ENCODE assay signal across 18 cellular contexts in the genomic region with DNA sequence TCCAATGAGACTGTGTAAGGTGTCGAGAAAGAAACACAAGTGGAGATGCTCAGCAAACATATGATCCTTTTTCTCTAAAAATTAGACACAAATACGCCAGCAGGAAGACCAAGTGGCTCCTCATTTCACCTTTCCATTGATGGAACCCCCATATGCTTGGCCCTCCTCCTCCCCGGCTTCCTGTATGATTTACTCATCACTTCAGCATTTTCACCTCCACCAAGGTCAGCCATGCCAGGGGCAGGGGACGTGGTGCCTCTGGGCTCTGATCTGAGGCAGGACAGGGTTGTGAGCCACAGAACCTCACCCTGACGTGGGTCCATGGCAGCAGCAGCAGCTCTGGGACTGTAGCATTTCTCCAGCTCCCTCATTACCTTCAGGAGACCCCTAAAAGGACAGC.
DNase-seq lines count a peak whose midpoint lies in the region; ATAC-seq, FAIRE-seq and TF ChIP-seq lines count a peak whose summit lies in the region.
"Had no signal": no experiment of that assay in that cellular context is flagged by ENCODE, and none has a peak within 500 bp of the region (broad histone marks: within the 10 kb centered on the region; RNA-seq: fewer than 3 reads in every experiment).

No MANE protein-coding gene starts in this region.

- H3K27me3 Mint-ChIP-seq in MCF 10A (ENCODE audit: insufficient read depth, unreplicated experiment), result peaks cover 21% of the 10 kb centered on the region
- peaks cover 70% of the 10 kb centered on the region for H3K27me3 Mint-ChIP-seq in stimulated activated memory B cell treated with anti-CD40 and anti-IgM and Interleukin-4, amounts not matched to agents 10 μg/mL and 1 μg/mL and 100 μg/mL, for 72 hours

- no peak overlapping the region for H3K27ac Mint-ChIP-seq in MCF 10A (ENCODE audit: low read depth, unreplicated experiment)
- peak overlapping the region; percentile 91 for H3K27ac Mint-ChIP-seq in stimulated activated memory B cell treated with anti-CD40 and anti-IgM and Interleukin-4, amounts not matched to agents 10 μg/mL and 1 μg/mL and 100 μg/mL, for 72 hours
- H3K27ac Mint-ChIP-seq: HFFc6 had no signal

- H3K27me3 ChIP-seq in mammary epithelial cell (ENCODE audit: insufficient read depth, low read length) (no peaks in the 10 kb centered on the region), GM12878 (replicated peaks in 1 of 2; ENCODE audit: control insufficient read depth in 2 of 2, insufficient read depth in 2 of 2, low read length in 1 of 2) (no peaks in the 10 kb centered on the region), heart left ventricle (peaks cover 0 to 19% (median 3%) of the 10 kb centered on the region in 9 donors)
- H3K27me3 ChIP-seq: SJCRH30 had no signal

- DNase-seq in MCF 10A (ENCODE audit: unreplicated experiment) (no peak), mammary epithelial cell (no peak), RCC 7860 (ENCODE audit: low spot score) (peak; percentile 27), GM12878 (ENCODE audit: low read depth, low spot score) (no peak), NCI-H69 (lab: John Stamatoyannopoulos, UW) (no peak), retina (no peak), heart left ventricle (no peak)
- DNase-seq: Caco-2, GF-D8, H7, KG1, NCI-H1417 treated with DMSO at 0.1 percent for 48 hours, NCI-H187 treated with DMSO at 0.1 percent for 48 hours, NCI-H226, NCI-H524, SJCRH30 had no signal

- H3K36me3 Mint-ChIP-seq in MCF 10A (ENCODE audit: insufficient read depth, unreplicated experiment), result no peaks in the 10 kb centered on the region
- peaks cover 6% of the 10 kb centered on the region for H3K36me3 Mint-ChIP-seq in stimulated activated memory B cell treated with anti-CD40 and anti-IgM and Interleukin-4, amounts not matched to agents 10 μg/mL and 1 μg/mL and 100 μg/mL, for 72 hours

- H3K4me1 ChIP-seq in mammary epithelial cell (ENCODE audit: insufficient read depth, low read length) (no peaks in the 10 kb centered on the region), GM12878 (ENCODE audit: control insufficient read depth, insufficient read depth, low read length) (peaks cover 24% of the 10 kb centered on the region), heart left ventricle (no peaks in the 10 kb centered on the region)
- H3K4me1 ChIP-seq: Caco-2, SJCRH30 had no signal

- TF ChIP-seq POLR2A in GM12878 (IDR thresholded peaks at IDR 0.05; ENCODE audit: low read depth, low read length) (no peak), heart left ventricle (IDR thresholded peaks at IDR 0.05) (no peak)

- TSS peak; percentile 93 for BruUV-seq in MCF 10A (replicated peaks; lab: Mats Ljungman, UMichigan)
- no TSS peak for BruUV-seq in mammary epithelial cell (replicated peaks; lab: Mats Ljungman, UMichigan)
- no TSS peak for BruUV-seq in GM12878 (replicated peaks; lab: Mats Ljungman, UMichigan)

- no peak overlapping the region for H3K4me2 ChIP-seq in mammary epithelial cell (ENCODE audit: insufficient read depth, low read depth, low read length)
- 0 out of 2 replicates have a peak overlapping the region, but pooled peaks have one; percentile 8 for H3K4me2 ChIP-seq in GM12878 (ENCODE audit: control insufficient read depth, insufficient read depth)

- 63% methylated on average over 5 of the region's 5 CpGs for WGBS in mammary epithelial cell (ENCODE audit: low coverage, missing lambda C conversion rate)
- 16% methylated on average over 5 of the region's 5 CpGs for WGBS in GM12878 (ENCODE audit: insufficient coverage, insufficient replicate concordance, low lambda C conversion rate, missing lambda C conversion rate)
- WGBS in heart left ventricle, 4 donors, result 51 to 76% (median 65%) methylated on average over 5 of the region's 5 CpGs

- H3K79me2 ChIP-seq in mammary epithelial cell (ENCODE audit: insufficient read depth, low read length) (no peaks in the 10 kb centered on the region), GM12878 (ENCODE audit: control insufficient read depth, insufficient read depth, low read length) (no peaks in the 10 kb centered on the region)

- H3K4me3 Mint-ChIP-seq in MCF 10A (ENCODE audit: unreplicated experiment), result peak overlapping the region; percentile 60
- H3K4me3 Mint-ChIP-seq in stimulated activated memory B cell treated with anti-CD40 and anti-IgM and Interleukin-4, amounts not matched to agents 10 μg/mL and 1 μg/mL and 100 μg/mL, for 72 hours, result peak overlapping the region; percentile 21
- H3K4me3 Mint-ChIP-seq: HFFc6 had no signal

- RAD21 ChIA-PET in GM12878 (lab: Charles Lee; ENCODE audit: unreplicated experiment), result no interaction called here

- H2AFZ ChIP-seq in mammary epithelial cell (ENCODE audit: low read depth, low read length) (no peak overlapping the region), GM12878 (ENCODE audit: control insufficient read depth, low read depth, low read length) (no peak overlapping the region)

- H4K20me1 ChIP-seq in mammary epithelial cell (ENCODE audit: insufficient read depth, low read length), result no peaks in the 10 kb centered on the region
- H4K20me1 ChIP-seq in GM12878 (ENCODE audit: control insufficient read depth, insufficient read depth), result no peaks in the 10 kb centered on the region

- H3K36me3 ChIP-seq in mammary epithelial cell (ENCODE audit: insufficient read depth, low read length) (no peaks in the 10 kb centered on the region), GM12878 (ENCODE audit: control insufficient read depth in 2 of 2, insufficient read depth in 2 of 2, low read length in 1 of 2) (no peaks in the 10 kb centered on the region), heart left ventricle (no peaks in the 10 kb centered on the region)
- H3K36me3 ChIP-seq: SJCRH30 had no signal

- ATAC-seq in GM12878 (no peak), heart left ventricle (no peak)
- ATAC-seq in stimulated activated memory B cell treated with anti-CD40 and anti-IgM and Interleukin-4, amounts not matched to agents 10 μg/mL and 1 μg/mL and 100 μg/mL, for 72 hours, result no peak

- no peak for FAIRE-seq in RCC 7860 (lab: Jason Lieb, UNC)
- no peak for FAIRE-seq in GM12878 (lab: Jason Lieb, UNC)

- POLR2A ChIA-PET in MCF 10A (lab: Yijun Ruan, JAX), result interaction anchor here (0.6 to 1.1 kb wide), 2 partner anchors 10 to 312 kb away, joined by 3 to 4 read pairs; no protein-coding TSS in a partner anchor
- POLR2A ChIA-PET in GM12878 (lab: Charles Lee), result no interaction called here

- SMC1A ChIA-PET in GM12878 (lab: Charles Lee; ENCODE audit: uncharacterized antibody, unreplicated experiment), result interaction anchor here (1.4 to 1.6 kb wide), 2 partner anchors 20 to 22 kb away, joined by 3 to 4 read pairs; no protein-coding TSS in a partner anchor

- TF ChIP-seq RAD21 in GM12878 (IDR thresholded peaks at IDR 0.05; ENCODE audit: insufficient read depth, low read depth, low read length), result no peak

- no peak overlapping the region for H3K9ac ChIP-seq in mammary epithelial cell (ENCODE audit: insufficient read depth, low read length)
- H3K9ac ChIP-seq in GM12878 (ENCODE audit: control insufficient read depth, insufficient read depth, low read length), result no peak overlapping the region

- CTCF ChIA-PET in MCF 10A (lab: Yijun Ruan, JAX), result interaction anchor here (0.6 kb wide), 1 partner anchor 328 kb away, joined by 3 read pairs; no protein-coding TSS in a partner anchor
- CTCF ChIA-PET in mammary epithelial cell (lab: Charles Lee; ENCODE audit: low non-redundant PET), result no interaction called here
- CTCF ChIA-PET in GM12878 (lab: Yijun Ruan, JAX), result interaction anchor here (1.0 to 1.1 kb wide), 2 partner anchors 22 to 800 kb away, joined by 3 read pairs; no protein-coding TSS in a partner anchor

- TF ChIP-seq EP300 in GM12878 (IDR thresholded peaks at IDR 0.05; ENCODE audit: borderline replicate concordance in 1 of 2, control insufficient read depth in 1 of 2, low read depth in 2 of 2, low read length in 2 of 2), result no peak

- peaks cover 14% of the 10 kb centered on the region for H3K4me1 Mint-ChIP-seq in MCF 10A (ENCODE audit: insufficient read depth, unreplicated experiment)
- H3K4me1 Mint-ChIP-seq in stimulated activated memory B cell treated with anti-CD40 and anti-IgM and Interleukin-4, amounts not matched to agents 10 μg/mL and 1 μg/mL and 100 μg/mL, for 72 hours, result peaks cover 31% of the 10 kb centered on the region

- H3K9me3 Mint-ChIP-seq in MCF 10A (ENCODE audit: unreplicated experiment), result no peaks in the 10 kb centered on the region
- peaks cover 12% of the 10 kb centered on the region for H3K9me3 Mint-ChIP-seq in stimulated activated memory B cell treated with anti-CD40 and anti-IgM and Interleukin-4, amounts not matched to agents 10 μg/mL and 1 μg/mL and 100 μg/mL, for 72 hours
- H3K9me3 Mint-ChIP-seq: HFFc6 had no signal

- H3K9me3 ChIP-seq in mammary epithelial cell (replicated peaks; ENCODE audit: insufficient read depth, low read length) (no peaks in the 10 kb centered on the region), GM12878 (replicated peaks; ENCODE audit: control insufficient read depth, insufficient read depth, low read length) (peaks cover 1% of the 10 kb centered on the region; the same call in 1 of the 3 replicates), heart left ventricle (no peaks in the 10 kb centered on the region)
- H3K9me3 ChIP-seq: Caco-2, SJCRH30 had no signal

- intact Hi-C loops in MCF 10A (cut with micrococcal nuclease), result no loop called here
- intact Hi-C loops in mammary epithelial cell (cut with micrococcal nuclease), result no loop called here
- intact Hi-C loops in GM12878 (cut with micrococcal nuclease; ENCODE audit: unreplicated experiment), result loop anchor here (2.0 kb wide), 1 partner anchor 28 kb away; no protein-coding TSS in a partner anchor
- intact Hi-C loops in heart left ventricle (cut with DNase I), result no loop called here

- in situ Hi-C loops in mammary epithelial cell (cut with MboI; ENCODE audit: low sequenced_read_pairs in 2 of 2) (no loop called here), GM12878 (cut with MboI) (no loop called here)

- TF ChIP-seq CTCF in MCF 10A (IDR thresholded peaks at IDR 0.05; ENCODE audit: unreplicated experiment) (no peak), mammary epithelial cell (conservative IDR thresholded peaks at IDR 0.05 in 1 of 2, IDR thresholded peaks at IDR 0.05 in 1 of 2; ENCODE audit: extremely low read depth in 1 of 2, insufficient read depth in 1 of 2, low read depth in 1 of 2, low read length in 2 of 2) (no peak), GM12878 (IDR thresholded peaks at IDR 0.05 in 2 of 3, conservative IDR thresholded peaks at IDR 0.05 in 1 of 3; ENCODE audit: control insufficient read depth in 2 of 3, extremely low read depth in 1 of 3, insufficient read depth in 1 of 3, low read depth in 3 of 3, low read length in 3 of 3) (no peak), heart left ventricle (IDR thresholded peaks at IDR 0.05) (no peak)

- H3K4me3 ChIP-seq in mammary epithelial cell (replicated peaks in 1 of 3; ENCODE audit: insufficient read depth in 1 of 3, low read depth in 2 of 3, low read length in 3 of 3) (no peak overlapping the region), GM12878 (no peak overlapping the region), heart left ventricle (no peak overlapping the region)
- H3K4me3 ChIP-seq: SJCRH30 had no signal

- dilution Hi-C loops in mammary epithelial cell (cut with HindIII; ENCODE audit: low sequenced_read_pairs), result no loop called here

- H3K27ac ChIP-seq in mammary epithelial cell (ENCODE audit: insufficient read depth, low read depth, low read length) (no peak overlapping the region), GM12878 (ENCODE audit: control insufficient read depth, insufficient read depth) (no peak overlapping the region), heart left ventricle (no peak overlapping the region)
- H3K27ac ChIP-seq: SJCRH30 had no signal

TF ChIP-seq in GM12878, 131 proteins besides CTCF, POLR2A, EP300 and RAD21 (continues in another document):
- TF ChIP-seq POLR2AphosphoS5 (IDR thresholded peaks at IDR 0.05; ENCODE audit: low read length), result no peak
